ENCODE assay signal across 8 cellular contexts in the genomic region with DNA sequence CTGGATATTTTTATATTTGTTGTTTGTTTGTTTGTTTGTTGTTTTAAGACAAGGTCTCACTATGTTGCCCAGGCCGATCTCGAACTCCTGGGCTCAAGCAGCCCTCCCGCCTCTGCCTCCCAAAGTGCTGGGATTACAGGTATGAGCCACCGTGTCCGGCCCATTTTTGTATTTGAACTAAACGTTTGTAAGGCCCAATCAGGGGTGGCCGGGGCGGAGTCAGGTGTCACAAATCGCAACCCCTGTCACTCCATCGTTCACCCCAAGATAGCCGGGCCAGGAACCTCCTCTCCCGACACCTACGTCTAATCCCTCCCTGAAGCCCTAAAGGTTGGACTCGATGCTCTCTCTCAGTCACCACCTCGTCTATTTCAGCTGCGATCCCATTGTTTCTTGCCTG.
DNase-seq lines count a peak whose midpoint lies in the region; ATAC-seq and TF ChIP-seq lines count a peak whose summit lies in the region.

No MANE protein-coding gene starts in this region.

- H3K4me3 Mint-ChIP-seq in memory B cell: peak overlapping the region; percentile 92
- peak overlapping the region; percentile 78 for H3K4me3 Mint-ChIP-seq in stimulated activated memory B cell treated with anti-CD40 and anti-IgM and Interleukin-4, amounts not matched to agents 10 μg/mL and 1 μg/mL and 100 μg/mL, for 72 hours

- no peaks in the 10 kb centered on the region for H3K36me3 ChIP-seq in DOHH2 (ENCODE audit: control insufficient read depth, low read length)

- no peaks in the 10 kb centered on the region for H3F3A ChIP-seq in DOHH2 (ENCODE audit: control insufficient read depth, insufficient read depth)

- TF ChIP-seq CTCF in DOHH2 (IDR thresholded peaks at IDR 0.05; ENCODE audit: low read depth, low read length, poor library complexity, severe bottlenecking) (no peak), GM13977 (IDR thresholded peaks at IDR 0.05; ENCODE audit: extremely low read depth, insufficient read depth, missing control alignments) (no peak)

- H4K20me1 ChIP-seq in DOHH2 (ENCODE audit: control insufficient read depth, insufficient read depth, low read depth, low read length): no peaks in the 10 kb centered on the region

- no peaks in the 10 kb centered on the region for H3K9me3 Mint-ChIP-seq in memory B cell
- no peaks in the 10 kb centered on the region for H3K9me3 Mint-ChIP-seq in stimulated activated memory B cell treated with anti-CD40 and anti-IgM and Interleukin-4, amounts not matched to agents 10 μg/mL and 1 μg/mL and 100 μg/mL, for 72 hours

- ATAC-seq in memory B cell (ENCODE audit: low read depth): peak; percentile 81
- ATAC-seq in stimulated activated memory B cell treated with anti-CD40 and anti-IgM and Interleukin-4, amounts not matched to agents 10 μg/mL and 1 μg/mL and 100 μg/mL, for 72 hours: peak; percentile 47

- in situ Hi-C loops in GM13977 (cut with MboI; ENCODE audit: low pct_unique_long_range_greater_than_20kb, low sequenced_read_pairs, unreplicated experiment): no loop called here

- peaks cover 5% of the 10 kb centered on the region; the same call in 1 of the 2 replicates for H3K27me3 ChIP-seq in DOHH2 (ENCODE audit: control insufficient read depth, low read length)

- H3K4me3 ChIP-seq in DOHH2 (ENCODE audit: low read length): no peak overlapping the region

- peak overlapping the region; percentile 24; the same call in 1 of the 2 replicates for H3K4me2 ChIP-seq in DOHH2 (ENCODE audit: low read length)

- H3K9me2 ChIP-seq in DOHH2 (replicated peaks; ENCODE audit: control insufficient read depth, low read length): no peaks in the 10 kb centered on the region

- H3K36me3 Mint-ChIP-seq in memory B cell: no peaks in the 10 kb centered on the region
- no peaks in the 10 kb centered on the region for H3K36me3 Mint-ChIP-seq in stimulated activated memory B cell treated with anti-CD40 and anti-IgM and Interleukin-4, amounts not matched to agents 10 μg/mL and 1 μg/mL and 100 μg/mL, for 72 hours

- H3K4me1 Mint-ChIP-seq in memory B cell: peaks cover 10% of the 10 kb centered on the region
- H3K4me1 Mint-ChIP-seq in stimulated activated memory B cell treated with anti-CD40 and anti-IgM and Interleukin-4, amounts not matched to agents 10 μg/mL and 1 μg/mL and 100 μg/mL, for 72 hours: peaks cover 13% of the 10 kb centered on the region

- H3K79me2 ChIP-seq in DOHH2 (ENCODE audit: control insufficient read depth, low read length): no peaks in the 10 kb centered on the region

- H3K27ac ChIP-seq in DOHH2 (ENCODE audit: low read depth, low read length): no peak overlapping the region

- peak overlapping the region; percentile 93 for H3K27ac Mint-ChIP-seq in memory B cell
- H3K27ac Mint-ChIP-seq in stimulated activated memory B cell treated with anti-CD40 and anti-IgM and Interleukin-4, amounts not matched to agents 10 μg/mL and 1 μg/mL and 100 μg/mL, for 72 hours: peak overlapping the region; percentile 84

- H3K27me3 Mint-ChIP-seq in memory B cell: no peaks in the 10 kb centered on the region
- H3K27me3 Mint-ChIP-seq in stimulated activated memory B cell treated with anti-CD40 and anti-IgM and Interleukin-4, amounts not matched to agents 10 μg/mL and 1 μg/mL and 100 μg/mL, for 72 hours: no peaks in the 10 kb centered on the region

- H3K4me1 ChIP-seq in DOHH2 (ENCODE audit: control insufficient read depth, low read length): no peaks in the 10 kb centered on the region

- peak; percentile 78 for DNase-seq in OCI-M1 (lab: John Stamatoyannopoulos, UW)
- DNase-seq in activated naive CD4-positive, alpha-beta T cell treated with Interleukin-2 at 50 U/mL for 16 hours: peak; percentile 63
- DNase-seq in memory B cell (ENCODE audit: low spot score in 2 of 2): peak; percentile 14 to 20
- DNase-seq in EL: no peak
- no peak for DNase-seq in NCI-H526 (lab: John Stamatoyannopoulos, UW)
- no peak for DNase-seq in GM13977 (ENCODE audit: low spot score)

- H3K9me3 ChIP-seq in DOHH2 (ENCODE audit: control insufficient read depth, insufficient read depth, low read length): no peaks in the 10 kb centered on the region

Comparison
In these comparisons a context has a peak if more than half of its experiments do, and no peak if none do; other contexts are left out.
1. DNase-seq: peak in OCI-M1 (single experiment), activated naive CD4-positive, alpha-beta T cell treated with Interleukin-2 at 50 U/mL for 16 hours (single experiment) and memory B cell (2 of 2); none in EL (single experiment), NCI-H526 (0 of 2) and GM13977 (single experiment).